12 cellular contexts compared by ENCODE assay signal in genomic region chr4:190106191-190106590, GRCh38. TPM values are rescaled to one million over a fixed set of nuclear protein-coding genes. Genes with fewer than 3 reads are reported as not detected.
DNase-seq lines count a peak whose midpoint lies in the region; ATAC-seq and TF ChIP-seq lines count a peak whose summit lies in the region.
"Not testable (repeated sequence)": the region's sequence is repeated elsewhere in the genome, so short reads cannot be mapped to it uniquely, and the experiment has no call there.
"Had no signal": no experiment of that assay in that cellular context is flagged by ENCODE, and none has a peak within 500 bp of the region (broad histone marks: within the 10 kb centered on the region; RNA-seq: fewer than 3 reads in every experiment).

No MANE protein-coding gene starts in this region.

- not testable (repeated sequence) for TF ChIP-seq POLR2A in spleen (IDR thresholded peaks at IDR 0.05)

- not testable (repeated sequence) for H3K4me1 Mint-ChIP-seq in HFFc6 (ENCODE audit: low read depth)

- peak overlapping the region; percentile 58 for H3K4me2 ChIP-seq in Loucy (ENCODE audit: low read depth, low read length, poor library complexity, severe bottlenecking)
- not testable (repeated sequence) for H3K4me2 ChIP-seq in mesendoderm (ENCODE audit: low read length)

- not testable (repeated sequence) for H4K5ac ChIP-seq in mesendoderm (ENCODE audit: low read length)

- H2AFZ ChIP-seq in Loucy (ENCODE audit: low read length): not testable (repeated sequence)

- H4K8ac ChIP-seq in mesendoderm (ENCODE audit: low read depth, low read length): not testable (repeated sequence)

- H3K4ac ChIP-seq in mesendoderm (ENCODE audit: low read depth, low read length): not testable (repeated sequence)

- not testable (repeated sequence) for H3K27me3 ChIP-seq in Loucy (ENCODE audit: insufficient read depth, low read length, poor library complexity, severe bottlenecking); colonic mucosa; mesendoderm (ENCODE audit: insufficient read depth, low read length, poor library complexity); spleen (replicated peaks in 1 of 7); upper lobe of right lung

- H3K9me3 Mint-ChIP-seq in HFFc6: not testable (repeated sequence)

- H3K9me2 ChIP-seq in Loucy (replicated peaks; ENCODE audit: low read depth, low read length): not testable (repeated sequence)

- not testable (repeated sequence) for H3K27me3 Mint-ChIP-seq in HFFc6 (ENCODE audit: insufficient read depth)

- not testable (repeated sequence) for H3K18ac ChIP-seq in mesendoderm (ENCODE audit: low read length)

- not testable (repeated sequence) for H3K36me3 ChIP-seq in Loucy (ENCODE audit: insufficient read depth, low read length); colonic mucosa; mesendoderm (ENCODE audit: control insufficient read depth, insufficient read depth, low read length); spleen; upper lobe of right lung

- not testable (repeated sequence) for H4K20me1 ChIP-seq in Loucy (ENCODE audit: insufficient read depth, low read length, poor library complexity, severe bottlenecking)

- H3K27ac Mint-ChIP-seq in HFFc6: not testable (repeated sequence)

- ATAC-seq in upper lobe of right lung: not testable (repeated sequence)

- not testable (repeated sequence) for H3F3A ChIP-seq in Loucy (ENCODE audit: low read depth)

- TF ChIP-seq CTCF in HFFc6 (IDR thresholded peaks at IDR 0.05); Loucy (conservative IDR thresholded peaks at IDR 0.05; ENCODE audit: low read length); colonic mucosa (IDR thresholded peaks at IDR 0.05); spleen (IDR thresholded peaks at IDR 0.05 in 8 of 11, conservative IDR thresholded peaks at IDR 0.05 in 3 of 11); upper lobe of right lung (IDR thresholded peaks at IDR 0.05): not testable (repeated sequence)

- H2AK5ac ChIP-seq in mesendoderm (ENCODE audit: low read length): not testable (repeated sequence)

- H3K4me1 ChIP-seq in Loucy (ENCODE audit: insufficient read depth, low read length, poor library complexity, severe bottlenecking): peaks cover 55% of the 10 kb centered on the region
- not testable (repeated sequence) for H3K4me1 ChIP-seq in colonic mucosa; mesendoderm (ENCODE audit: control insufficient read depth, low read depth, low read length); spleen; upper lobe of right lung

- WGBS in mesendoderm (ENCODE audit: extremely low coverage, insufficient coverage, low lambda C conversion rate): no CpG with 5 or more reads among the region's 3 CpGs
- 42 to 46% (median 44%) methylated on average over 3 of the region's 3 CpGs for WGBS in spleen, 5 donors

- DNase-seq in HFFc6 (peak; percentile 0), colonic mucosa (peak; percentile 14), fibroblast of gingiva (ENCODE audit: low read depth) (peak; percentile 0), spleen (peak; percentile 41), upper lobe of right lung (peak; percentile 6)
- DNase-seq in mesendoderm: not testable (repeated sequence)

- H2BK15ac ChIP-seq in mesendoderm (replicated peaks; ENCODE audit: low read depth): not testable (repeated sequence)

- H2BK120ac ChIP-seq in mesendoderm (ENCODE audit: low read depth, low read length): not testable (repeated sequence)

- not testable (repeated sequence) for H3K9me3 ChIP-seq in Loucy (ENCODE audit: insufficient read depth, low read depth, low read length); colonic mucosa; spleen; upper lobe of right lung

- not testable (repeated sequence) for H3K79me2 ChIP-seq in Loucy (ENCODE audit: insufficient read depth, low read length); mesendoderm (ENCODE audit: control insufficient read depth, insufficient read depth, low read length)

- intact Hi-C loops in colonic mucosa (cut with DNase I); spleen (cut with DNase I; ENCODE audit: low total_unique reads); upper lobe of right lung (cut with DNase I): not testable (repeated sequence)

- not testable (repeated sequence) for H2BK5ac ChIP-seq in mesendoderm (ENCODE audit: low read length)

- H3K27ac ChIP-seq in colonic mucosa; mesendoderm (ENCODE audit: low read depth, low read length); spleen; upper lobe of right lung: not testable (repeated sequence)

- H3K4me3 ChIP-seq in Loucy (ENCODE audit: low read length, poor library complexity, severe bottlenecking) (peak overlapping the region; percentile 25), mesendoderm (ENCODE audit: low read length) (peak overlapping the region; percentile 37)
- not testable (repeated sequence) for H3K4me3 ChIP-seq in colonic mucosa, spleen, upper lobe of right lung

- not testable (repeated sequence) for H3K23ac ChIP-seq in mesendoderm (ENCODE audit: low read length)

- not testable (repeated sequence) for H3K56ac ChIP-seq in mesendoderm (ENCODE audit: low read length)

- H3K9ac ChIP-seq in Loucy (ENCODE audit: low read depth, low read length, poor library complexity, severe bottlenecking): peak overlapping the region; percentile 40
- not testable (repeated sequence) for H3K9ac ChIP-seq in colonic mucosa (ENCODE audit: low read depth in 2 of 2, low read length in 2 of 2); mesendoderm (ENCODE audit: low read length)

- H3K79me1 ChIP-seq in mesendoderm (ENCODE audit: low read length): not testable (repeated sequence)

- not testable (repeated sequence) for H3K36me3 Mint-ChIP-seq in HFFc6 (ENCODE audit: low read depth)

- not testable (repeated sequence) for H3K4me3 Mint-ChIP-seq in HFFc6

RNA-seq across cellular contexts. Expression of gene DBET, which starts 41.9 kb away (rescaled TPM):
- not detected for total RNA-seq in HFFc6 (2021; fragmentation: NEBNext Ultra II Directional; extraction: Animal tissue kit (Norgen Biotek cat#: 25700))
- total RNA-seq in colonic mucosa: not detected
- polyA plus RNA-seq in mesendoderm (2013, experiment 1 of 2): not detected
- not detected for polyA plus RNA-seq in mesendoderm (2013, experiment 2 of 2)
- total RNA-seq in spleen: not detected
- polyA plus RNA-seq in spleen: not detected
- not detected for total RNA-seq in upper lobe of right lung
- total RNA-seq: A172; CD4-positive, CD25-positive, alpha-beta regulatory T cell; CD8-positive, alpha-beta memory T cell; H1; H9 had no signal
- polyA plus RNA-seq: CD4-positive, CD25-positive, alpha-beta regulatory T cell; CD8-positive, alpha-beta memory T cell; H1 had no signal
